8 cellular contexts compared by ENCODE assay signal in the genomic region with DNA sequence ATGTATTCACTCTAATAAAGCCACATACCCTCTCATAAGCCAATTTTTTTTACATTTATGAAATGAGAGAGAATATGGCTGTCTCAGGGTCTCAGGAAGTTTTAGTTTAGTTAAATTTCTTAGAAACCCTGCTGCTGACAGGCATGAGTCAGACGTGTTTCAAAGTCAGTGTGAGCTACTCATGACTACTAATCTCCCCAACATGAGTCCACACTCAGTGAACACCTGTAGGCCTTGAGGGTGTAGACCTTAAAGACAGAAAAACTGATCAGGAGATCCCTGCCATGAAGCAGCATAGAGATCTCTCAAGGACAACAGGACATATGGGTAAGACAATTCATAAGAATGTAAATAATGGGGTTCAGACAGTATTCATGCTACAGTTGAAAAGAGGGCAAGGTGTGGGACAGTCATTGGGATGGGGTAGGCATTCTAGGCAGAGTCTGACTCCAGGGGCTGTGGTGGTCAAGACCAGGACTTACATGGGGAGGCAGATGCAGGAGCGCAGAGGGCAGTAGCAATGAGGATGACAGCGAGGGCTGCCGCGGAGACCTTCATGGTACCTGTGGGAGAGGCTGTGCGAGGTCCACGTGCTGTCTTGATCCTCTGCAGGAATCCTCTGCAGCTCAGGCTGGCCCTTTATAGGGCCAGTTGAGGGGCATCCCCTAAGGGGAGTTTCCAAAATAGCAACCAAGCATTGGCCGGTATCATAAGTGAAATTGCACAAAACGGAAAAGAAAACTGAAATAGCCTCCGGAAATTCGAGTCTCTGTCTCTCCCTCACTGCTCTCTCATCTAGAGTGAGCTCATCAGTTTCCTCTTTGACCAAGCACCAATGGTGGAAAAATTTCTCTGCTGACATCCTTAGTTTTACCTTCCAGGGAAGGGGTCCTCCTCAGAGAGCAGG. TPM values are rescaled to one million over a fixed set of nuclear protein-coding genes. Genes with fewer than 3 reads are reported as not detected.
DNase-seq lines count a peak whose midpoint lies in the region; ATAC-seq, FAIRE-seq and TF ChIP-seq lines count a peak whose summit lies in the region.

Gene CCL5, minus strand, starts transcription at position 613 of the 907 bp plus-strand sequence.

- no peak for TF ChIP-seq POLR2A in H54 (IDR thresholded peaks at IDR 0.05; ENCODE audit: low read depth, low read length)

- DNase-seq in activated naive CD4-positive, alpha-beta T cell treated with anti-CD3 and anti-CD28 coated beads for 36 hours, result peak; percentile 37
- no peak for DNase-seq in activated naive CD4-positive, alpha-beta T cell (lab: John Stamatoyannopoulos, UW)
- peak; percentile 49 for DNase-seq in RKO (ENCODE audit: low spot score)
- DNase-seq in central memory CD8-positive, alpha-beta T cell (ENCODE audit: low spot score in 2 of 2), result peak; percentile 51 to 73
- no peak for DNase-seq in occipital lobe (lab: John Stamatoyannopoulos, UW)
- DNase-seq in NCI-H1105 (lab: John Stamatoyannopoulos, UW), result no peak
- DNase-seq in H54 (ENCODE audit: insufficient read length, low spot score), result no peak

- H3K27ac Mint-ChIP-seq in activated naive CD4-positive, alpha-beta T cell treated with anti-CD3 and anti-CD28 coated beads for 36 hours, result peak within 1 kb of the TSS; percentile 46
- peak within 1 kb of the TSS; percentile 94 for H3K27ac Mint-ChIP-seq in central memory CD8-positive, alpha-beta T cell (ENCODE audit: low read depth)

- intact Hi-C loops in activated naive CD4-positive, alpha-beta T cell treated with anti-CD3 and anti-CD28 coated beads for 36 hours (cut with micrococcal nuclease), result loop anchor here (10.0 kb wide), 1 partner anchor 55 kb away; the partner anchor contains the start of gene RDM1

- CTCF ChIA-PET in activated naive CD4-positive, alpha-beta T cell treated with anti-CD3 and anti-CD28 coated beads for 36 hours (lab: Charles Lee), result interaction anchor here (1.0 kb wide), 2 partner anchors 30 to 31 kb away, joined by 3 read pairs; no protein-coding TSS in a partner anchor

- H3K9me3 Mint-ChIP-seq in activated naive CD4-positive, alpha-beta T cell treated with anti-CD3 and anti-CD28 coated beads for 36 hours, result no peaks in the 10 kb centered on the region
- no peaks in the 10 kb centered on the region for H3K9me3 Mint-ChIP-seq in central memory CD8-positive, alpha-beta T cell

- peak; percentile 80 for ATAC-seq in HG02884 (IDR thresholded peaks at IDR 0.05; ENCODE audit: unreplicated experiment)
- peak; percentile 84 for ATAC-seq in central memory CD8-positive, alpha-beta T cell (replicated peaks; ENCODE audit: extremely low read depth, poor library complexity, severe bottlenecking)

- H3K4me3 Mint-ChIP-seq in activated naive CD4-positive, alpha-beta T cell treated with anti-CD3 and anti-CD28 coated beads for 36 hours, result no peak within 1 kb of the TSS
- H3K4me3 Mint-ChIP-seq in central memory CD8-positive, alpha-beta T cell, result peak within 1 kb of the TSS; percentile 96

- no peaks in the 10 kb centered on the region for H3K36me3 Mint-ChIP-seq in activated naive CD4-positive, alpha-beta T cell treated with anti-CD3 and anti-CD28 coated beads for 36 hours (ENCODE audit: low read depth)
- H3K36me3 Mint-ChIP-seq in central memory CD8-positive, alpha-beta T cell (ENCODE audit: insufficient read depth), result peaks cover 51% of the 10 kb centered on the region

- H3K27me3 Mint-ChIP-seq in activated naive CD4-positive, alpha-beta T cell treated with anti-CD3 and anti-CD28 coated beads for 36 hours (ENCODE audit: low read depth), result no peaks in the 10 kb centered on the region
- no peaks in the 10 kb centered on the region for H3K27me3 Mint-ChIP-seq in central memory CD8-positive, alpha-beta T cell

- peaks cover 17% of the 10 kb centered on the region for H3K4me1 Mint-ChIP-seq in activated naive CD4-positive, alpha-beta T cell treated with anti-CD3 and anti-CD28 coated beads for 36 hours (ENCODE audit: low read depth)
- peaks cover 48% of the 10 kb centered on the region for H3K4me1 Mint-ChIP-seq in central memory CD8-positive, alpha-beta T cell

- FAIRE-seq in H54 (lab: Jason Lieb, UNC), result no peak

RNA-seq across cellular contexts. Expression of gene CCL5, which starts in this region (rescaled TPM):
- total RNA-seq in activated naive CD4-positive, alpha-beta T cell treated with anti-CD3 and anti-CD28 coated beads for 36 hours, result 1 to 10 TPM; 1.9 to 2.5 TPM
- total RNA-seq in occipital lobe, result 0.47 TPM

Comparison
In these comparisons a context has a peak if more than half of its experiments do, and no peak if none do; other contexts are left out.
1. DNase-seq: peak in activated naive CD4-positive, alpha-beta T cell treated with anti-CD3 and anti-CD28 coated beads for 36 hours (single experiment), RKO (single experiment) and central memory CD8-positive, alpha-beta T cell (2 of 2); none in activated naive CD4-positive, alpha-beta T cell (0 of 4), occipital lobe (single experiment), NCI-H1105 (single experiment) and H54 (single experiment).